In the genomic region with DNA sequence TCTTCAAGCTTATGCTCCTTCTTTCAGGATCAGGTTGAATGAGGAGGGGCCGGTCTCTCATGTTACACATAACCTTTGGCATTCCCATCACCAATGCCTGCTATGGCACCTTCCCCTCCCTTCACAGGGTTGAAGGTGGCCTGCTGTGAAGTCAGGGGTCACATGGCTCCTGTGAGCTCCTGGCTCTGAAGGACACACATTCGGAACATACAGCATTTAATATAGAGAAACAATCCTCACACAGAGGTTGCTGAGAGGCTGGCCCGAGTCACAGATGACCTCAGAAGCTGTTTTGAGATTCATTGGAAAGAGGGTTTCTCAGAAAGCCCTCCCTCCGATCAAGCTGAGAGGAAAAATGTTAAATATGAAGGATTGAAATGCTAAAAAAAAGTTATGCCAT, we compare ENCODE assay signal across 12 cellular contexts.
DNase-seq lines count a peak whose midpoint lies in the region; ATAC-seq, FAIRE-seq and TF ChIP-seq lines count a peak whose summit lies in the region.
"Had no signal": no experiment of that assay in that cellular context is flagged by ENCODE, and none has a peak within 500 bp of the region (broad histone marks: within the 10 kb centered on the region; RNA-seq: fewer than 3 reads in every experiment).

No MANE protein-coding gene starts in this region.

- TF ChIP-seq CTCF in astrocyte (IDR thresholded peaks at IDR 0.05; ENCODE audit: insufficient read depth, low read depth, low read length) (no peak), fibroblast of the aortic adventitia (IDR thresholded peaks at IDR 0.05; ENCODE audit: insufficient read depth, low read length) (no peak), upper lobe of left lung (IDR thresholded peaks at IDR 0.05) (no peak)

- no peak overlapping the region for H2BK120ac ChIP-seq in neuronal stem cell (ENCODE audit: low read depth, low read length)

- H4K91ac ChIP-seq in neuronal stem cell (ENCODE audit: low read depth, low read length, poor library complexity) = no peak overlapping the region

- no peak for TF ChIP-seq POLR2A in upper lobe of left lung (IDR thresholded peaks at IDR 0.05)
- TF ChIP-seq POLR2A in erythroblast (IDR thresholded peaks at IDR 0.05; ENCODE audit: low read length) = no peak

- H3K9me3 Mint-ChIP-seq in astrocyte (ENCODE audit: unreplicated experiment) = peaks cover 2% of the 10 kb centered on the region

- no peak overlapping the region for H3K4me3 Mint-ChIP-seq in astrocyte (ENCODE audit: unreplicated experiment)

- no peak overlapping the region for H2BK12ac ChIP-seq in neuronal stem cell (ENCODE audit: low read length)

- H3K36me3 ChIP-seq in astrocyte (ENCODE audit: insufficient read depth, low read length) = no peaks in the 10 kb centered on the region
- H3K36me3 ChIP-seq in neuronal stem cell (replicated peaks in 1 of 2; ENCODE audit: control insufficient read depth in 2 of 2, insufficient read depth in 2 of 2, low read length in 2 of 2) = no peaks in the 10 kb centered on the region
- H3K36me3 ChIP-seq in upper lobe of left lung = no peaks in the 10 kb centered on the region

- H3K79me1 ChIP-seq in neuronal stem cell (ENCODE audit: low read depth, low read length) = no peaks in the 10 kb centered on the region

- peak overlapping the region; percentile 70 for H3K27ac Mint-ChIP-seq in astrocyte (ENCODE audit: unreplicated experiment)

- TF ChIP-seq EP300 in upper lobe of left lung (IDR thresholded peaks at IDR 0.05) = no peak

- no peaks in the 10 kb centered on the region for H4K20me1 ChIP-seq in astrocyte (ENCODE audit: insufficient read depth, low read length)

- H3K23ac ChIP-seq in neuronal stem cell (ENCODE audit: low read depth, low read length, poor library complexity) = no peak overlapping the region

- H3K79me2 ChIP-seq in astrocyte (ENCODE audit: insufficient read depth, low read length) = peaks cover 7% of the 10 kb centered on the region

- no peak overlapping the region for H3K18ac ChIP-seq in neuronal stem cell (ENCODE audit: low read length)

- FAIRE-seq in astrocyte (lab: Jason Lieb, UNC) = no peak

- no peak overlapping the region for H3K14ac ChIP-seq in neuronal stem cell (ENCODE audit: low read length)

- H3K4me1 ChIP-seq in astrocyte (ENCODE audit: insufficient read depth, low read length) (peaks cover 31% of the 10 kb centered on the region), neuronal stem cell (ENCODE audit: control insufficient read depth in 2 of 2, insufficient read depth in 1 of 2, low read depth in 1 of 2, low read length in 2 of 2) (peaks cover 43 to 73% of the 10 kb centered on the region in 2 donors), upper lobe of left lung (peaks cover 15 to 29% (median 19%) of the 10 kb centered on the region in 4 donors)

- H3K36me3 Mint-ChIP-seq in astrocyte (ENCODE audit: low read depth, unreplicated experiment) = no peaks in the 10 kb centered on the region

- H3K4me3 ChIP-seq in astrocyte (ENCODE audit: insufficient read depth, low read depth, low read length) (no peak overlapping the region), fibroblast of the aortic adventitia (ENCODE audit: low read depth, low read length) (no peak overlapping the region), neuronal stem cell (ENCODE audit: low read length in 2 of 2) (no peak overlapping the region), upper lobe of left lung (no peak overlapping the region)

- no peak overlapping the region for H4K8ac ChIP-seq in neuronal stem cell (ENCODE audit: low read depth, low read length)

- no peaks in the 10 kb centered on the region for H3K27me3 Mint-ChIP-seq in astrocyte (ENCODE audit: low read depth, unreplicated experiment)

- H3K4me2 ChIP-seq in astrocyte (ENCODE audit: low read length) (peak overlapping the region; percentile 64), neuronal stem cell (ENCODE audit: insufficient read depth, low read length, poor library complexity, severe bottlenecking) (no peak overlapping the region)

- H2BK15ac ChIP-seq in neuronal stem cell (ENCODE audit: low read length) = no peak overlapping the region

- no CpG with 5 or more reads among the region's 4 CpGs for WGBS in neuronal stem cell (ENCODE audit: extremely low coverage in 2 of 2, insufficient read length in 2 of 2, insufficient replicate concordance in 1 of 2), 2 donors
- WGBS in upper lobe of left lung, 2 donors = 78 to 81% methylated on average over 4 of the region's 4 CpGs

- DNase-seq in astrocyte (ENCODE audit: low read depth) (peak; percentile 41), fibroblast of the aortic adventitia (ENCODE audit: low read depth) (peak; percentile 53), neuronal stem cell (ENCODE audit: low spot score) (no peak), upper lobe of left lung (no peak), erythroblast (lab: John Stamatoyannopoulos, UW) (no peak)
- no peak for DNase-seq in activated CD8-positive, alpha-beta memory T cell treated with anti-CD3 and anti-CD28 coated beads, Interleukin-2, amount 50 U/mL, for 48 hours
- DNase-seq: activated naive CD4-positive, alpha-beta T cell treated with anti-CD3 and anti-CD28 coated beads, Interleukin-2, amount 50 U/mL, for 16 hours; COR-L47; NCI-H1092; NCI-H510A treated with DMSO at 0.1 percent for 48 hours; SHP77 had no signal

- no peaks in the 10 kb centered on the region for H3K27me3 ChIP-seq in astrocyte (ENCODE audit: insufficient read depth, low read length)
- H3K27me3 ChIP-seq in neuronal stem cell (ENCODE audit: control insufficient read depth in 3 of 3, insufficient read depth in 3 of 3, low read depth in 1 of 3, low read length in 3 of 3) = no peaks in the 10 kb centered on the region
- no peaks in the 10 kb centered on the region for H3K27me3 ChIP-seq in upper lobe of left lung

- H3K9ac ChIP-seq in astrocyte (ENCODE audit: low read length) = peak overlapping the region; percentile 48
- no peak overlapping the region for H3K9ac ChIP-seq in neuronal stem cell (ENCODE audit: low read depth, low read length, poor library complexity)

- H2AK5ac ChIP-seq in neuronal stem cell (ENCODE audit: low read depth, low read length) = no peak overlapping the region

- H2AFZ ChIP-seq in astrocyte (ENCODE audit: low read depth, low read length) (no peak overlapping the region), neuronal stem cell (ENCODE audit: low read length) (peak overlapping the region; percentile 3)

- H3K27ac ChIP-seq in astrocyte (ENCODE audit: low read depth, low read length) = peak overlapping the region; percentile 75
- peak overlapping the region; percentile 50 for H3K27ac ChIP-seq in neuronal stem cell (replicated peaks; ENCODE audit: low read length)
- H3K27ac ChIP-seq in upper lobe of left lung = peak overlapping the region; percentile 14 to 65 (median 24)

- H3K4ac ChIP-seq in neuronal stem cell (ENCODE audit: low read length) = no peak overlapping the region

- H2BK5ac ChIP-seq in neuronal stem cell (ENCODE audit: low read length) = no peak overlapping the region

- ATAC-seq in upper lobe of left lung (ENCODE audit: low FRiP score in 2 of 2) (no peak), HG02623 (IDR thresholded peaks at IDR 0.05; ENCODE audit: unreplicated experiment) (no peak)

- H3K4me1 Mint-ChIP-seq in astrocyte (ENCODE audit: low read depth, unreplicated experiment) = peaks cover 36% of the 10 kb centered on the region

- no peaks in the 10 kb centered on the region for H3K9me3 ChIP-seq in astrocyte (ENCODE audit: insufficient read depth, low read depth, low read length)
- no peaks in the 10 kb centered on the region for H3K9me3 ChIP-seq in neuronal stem cell (replicated peaks in 1 of 2; ENCODE audit: control insufficient read depth in 2 of 2, insufficient read depth in 1 of 2, low read depth in 1 of 2, low read length in 2 of 2)
- H3K9me3 ChIP-seq in upper lobe of left lung = no peaks in the 10 kb centered on the region

Comparison
In these comparisons a context has a peak if more than half of its experiments do, and no peak if none do; other contexts are left out.
1. DNase-seq: peak in astrocyte (single experiment) and fibroblast of the aortic adventitia (single experiment); none in neuronal stem cell (single experiment), upper lobe of left lung (0 of 2), erythroblast (0 of 2) and activated CD8-positive, alpha-beta memory T cell treated with anti-CD3 and anti-CD28 coated beads, Interleukin-2, amount 50 U/mL, for 48 hours (single experiment).
2. H3K27ac ChIP-seq: peak in every context shown above with its lines; median percentile 75 in astrocyte; 50 in neuronal stem cell; 24 in upper lobe of left lung.